In the genomic region with DNA sequence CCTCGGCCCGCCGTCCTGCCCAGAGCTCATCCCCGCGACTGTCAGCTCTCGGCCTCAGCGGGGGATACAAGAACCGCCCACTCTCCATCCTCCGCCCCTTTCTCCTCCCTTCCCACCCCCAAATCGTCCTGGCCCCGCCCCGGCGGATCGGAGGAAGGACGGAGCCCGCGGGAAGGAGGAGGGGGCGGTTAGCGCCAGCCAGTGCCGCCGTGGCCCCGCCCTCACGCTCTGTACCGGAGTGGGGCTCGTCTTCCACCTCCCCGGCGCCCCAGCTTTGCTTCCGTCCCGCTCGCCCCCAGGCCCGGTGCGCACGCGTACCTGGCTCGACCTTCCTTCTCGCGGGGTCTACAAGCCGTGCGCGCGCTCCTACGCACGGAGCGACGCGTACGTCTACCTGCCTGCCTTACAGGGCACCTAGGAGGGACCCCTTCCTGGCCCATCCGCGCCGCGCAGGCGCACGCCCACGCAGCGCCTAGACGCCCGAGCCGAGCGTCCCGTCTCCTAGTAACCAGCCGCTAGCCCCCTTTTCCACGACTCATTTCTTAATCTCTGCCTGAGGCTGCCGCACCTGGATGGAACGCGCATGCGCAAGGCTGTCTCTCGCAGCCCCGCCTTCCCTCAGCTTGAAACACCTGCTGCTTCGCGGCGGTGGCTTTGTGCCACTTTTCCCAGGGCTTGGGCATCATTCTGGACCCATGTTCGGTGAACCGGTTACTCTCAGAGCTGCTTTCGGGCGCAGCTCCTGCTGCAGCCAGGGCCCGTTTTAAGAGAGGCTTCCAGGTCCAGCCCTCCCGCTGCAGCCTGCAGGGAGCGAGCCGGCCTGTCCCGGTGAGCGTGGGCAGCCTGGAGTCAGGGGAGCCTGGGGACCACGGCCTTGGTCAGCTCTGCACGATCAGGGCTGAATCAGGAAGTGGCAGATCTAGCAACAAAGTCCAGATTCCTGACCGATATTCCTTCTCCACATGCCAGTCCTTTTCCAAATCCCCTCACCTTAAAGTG, we compare ENCODE assay signal across 1 cellular context.
TF ChIP-seq lines count a peak whose summit lies in the region.

A gene with protein sequence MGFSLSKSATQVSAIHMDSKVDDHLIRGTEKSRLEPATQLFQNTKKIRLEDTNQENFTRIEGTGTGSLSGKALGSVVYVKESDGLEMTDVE (plus strand): TSS at position 598 of the 999 bp plus-strand sequence. CDS start 8,852 bp downstream, outside the sequence.

TF ChIP-seq in HepG2, 621 proteins besides CTCF, POLR2A, EP300 and RAD21 (continued from another document and continues in another):
- TF ChIP-seq, protein P1, sequence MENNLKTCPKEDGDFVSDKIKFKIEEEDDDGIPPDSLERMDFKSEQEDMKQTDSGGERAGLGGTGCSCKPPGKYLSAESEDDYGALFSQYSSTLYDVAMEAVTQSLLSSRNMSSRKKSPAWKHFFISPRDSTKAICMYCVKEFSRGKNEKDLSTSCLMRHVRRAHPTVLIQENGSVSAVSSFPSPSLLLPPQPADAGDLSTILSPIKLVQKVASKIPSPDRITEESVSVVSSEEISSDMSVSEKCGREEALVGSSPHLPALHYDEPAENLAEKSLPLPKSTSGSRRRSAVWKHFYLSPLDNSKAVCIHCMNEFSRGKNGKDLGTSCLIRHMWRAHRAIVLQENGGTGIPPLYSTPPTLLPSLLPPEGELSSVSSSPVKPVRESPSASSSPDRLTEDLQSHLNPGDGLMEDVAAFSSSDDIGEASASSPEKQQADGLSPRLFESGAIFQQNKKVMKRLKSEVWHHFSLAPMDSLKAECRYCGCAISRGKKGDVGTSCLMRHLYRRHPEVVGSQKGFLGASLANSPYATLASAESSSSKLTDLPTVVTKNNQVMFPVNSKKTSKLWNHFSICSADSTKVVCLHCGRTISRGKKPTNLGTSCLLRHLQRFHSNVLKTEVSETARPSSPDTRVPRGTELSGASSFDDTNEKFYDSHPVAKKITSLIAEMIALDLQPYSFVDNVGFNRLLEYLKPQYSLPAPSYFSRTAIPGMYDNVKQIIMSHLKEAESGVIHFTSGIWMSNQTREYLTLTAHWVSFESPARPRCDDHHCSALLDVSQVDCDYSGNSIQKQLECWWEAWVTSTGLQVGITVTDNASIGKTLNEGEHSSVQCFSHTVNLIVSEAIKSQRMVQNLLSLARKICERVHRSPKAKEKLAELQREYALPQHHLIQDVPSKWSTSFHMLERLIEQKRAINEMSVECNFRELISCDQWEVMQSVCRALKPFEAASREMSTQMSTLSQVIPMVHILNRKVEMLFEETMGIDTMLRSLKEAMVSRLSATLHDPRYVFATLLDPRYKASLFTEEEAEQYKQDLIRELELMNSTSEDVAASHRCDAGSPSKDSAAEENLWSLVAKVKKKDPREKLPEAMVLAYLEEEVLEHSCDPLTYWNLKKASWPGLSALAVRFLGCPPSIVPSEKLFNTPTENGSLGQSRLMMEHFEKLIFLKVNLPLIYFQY (CRISPR knock-in tag; IDR thresholded peaks at IDR 0.05; ENCODE audit: borderline replicate concordance) = no peak; the same call in none of the 2 replicates
- no peak for TF ChIP-seq NCOA5 (CRISPR knock-in tag; IDR thresholded peaks at IDR 0.05)
- TF ChIP-seq, protein P2, sequence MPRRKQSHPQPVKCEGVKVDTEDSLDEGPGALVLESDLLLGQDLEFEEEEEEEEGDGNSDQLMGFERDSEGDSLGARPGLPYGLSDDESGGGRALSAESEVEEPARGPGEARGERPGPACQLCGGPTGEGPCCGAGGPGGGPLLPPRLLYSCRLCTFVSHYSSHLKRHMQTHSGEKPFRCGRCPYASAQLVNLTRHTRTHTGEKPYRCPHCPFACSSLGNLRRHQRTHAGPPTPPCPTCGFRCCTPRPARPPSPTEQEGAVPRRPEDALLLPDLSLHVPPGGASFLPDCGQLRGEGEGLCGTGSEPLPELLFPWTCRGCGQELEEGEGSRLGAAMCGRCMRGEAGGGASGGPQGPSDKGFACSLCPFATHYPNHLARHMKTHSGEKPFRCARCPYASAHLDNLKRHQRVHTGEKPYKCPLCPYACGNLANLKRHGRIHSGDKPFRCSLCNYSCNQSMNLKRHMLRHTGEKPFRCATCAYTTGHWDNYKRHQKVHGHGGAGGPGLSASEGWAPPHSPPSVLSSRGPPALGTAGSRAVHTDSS (CRISPR knock-in tag; conservative IDR thresholded peaks at IDR 0.05) = no peak
- TF ChIP-seq MTA3 (CRISPR knock-in tag; IDR thresholded peaks at IDR 0.05) = no peak
- TF ChIP-seq KDM5B (CRISPR knock-in tag; IDR thresholded peaks at IDR 0.05; ENCODE audit: borderline replicate concordance) = peak; percentile 95
- peak; percentile 5; the same call in 1 of the 2 replicates for TF ChIP-seq ARNTL (CRISPR knock-in tag; IDR thresholded peaks at IDR 0.05)
- TF ChIP-seq ZNF891 (CRISPR knock-in tag; IDR thresholded peaks at IDR 0.05) = peak; percentile 72
- TF ChIP-seq ZNF720 (CRISPR knock-in tag; IDR thresholded peaks at IDR 0.05) = no peak
- peak; percentile 69 for TF ChIP-seq ZFY (CRISPR knock-in tag; IDR thresholded peaks at IDR 0.05)
- TF ChIP-seq, protein P3, sequence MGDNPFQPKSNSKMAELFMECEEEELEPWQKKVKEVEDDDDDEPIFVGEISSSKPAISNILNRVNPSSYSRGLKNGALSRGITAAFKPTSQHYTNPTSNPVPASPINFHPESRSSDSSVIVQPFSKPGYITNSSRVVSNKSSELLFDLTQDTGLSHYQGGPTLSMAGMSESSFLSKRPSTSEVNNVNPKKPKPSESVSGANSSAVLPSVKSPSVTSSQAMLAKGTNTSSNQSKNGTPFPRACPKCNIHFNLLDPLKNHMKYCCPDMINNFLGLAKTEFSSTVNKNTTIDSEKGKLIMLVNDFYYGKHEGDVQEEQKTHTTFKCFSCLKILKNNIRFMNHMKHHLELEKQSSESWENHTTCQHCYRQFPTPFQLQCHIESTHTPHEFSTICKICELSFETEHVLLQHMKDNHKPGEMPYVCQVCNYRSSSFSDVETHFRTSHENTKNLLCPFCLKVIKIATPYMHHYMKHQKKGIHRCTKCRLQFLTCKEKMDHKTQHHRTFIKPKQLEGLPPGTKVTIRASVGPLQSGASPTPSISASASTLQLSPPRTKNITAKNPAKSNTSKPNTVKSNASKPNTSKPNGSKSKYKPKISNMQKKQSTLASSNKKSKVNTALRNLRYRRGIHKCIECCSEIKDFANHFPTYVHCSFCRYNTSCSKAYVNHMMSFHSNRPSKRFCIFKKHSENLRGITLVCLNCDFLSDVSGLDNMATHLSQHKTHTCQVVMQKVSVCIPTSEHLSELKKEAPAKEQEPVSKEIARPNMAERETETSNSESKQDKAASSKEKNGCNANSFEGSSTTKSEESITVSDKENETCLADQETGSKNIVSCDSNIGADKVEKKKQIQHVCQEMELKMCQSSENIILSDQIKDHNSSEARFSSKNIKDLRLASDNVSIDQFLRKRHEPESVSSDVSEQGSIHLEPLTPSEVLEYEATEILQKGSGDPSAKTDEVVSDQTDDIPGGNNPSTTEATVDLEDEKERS (CRISPR knock-in tag; IDR thresholded peaks at IDR 0.05) = peak; percentile 45
- peak; percentile 15; the same call in 1 of the 2 replicates for TF ChIP-seq ZNF788 (CRISPR knock-in tag; IDR thresholded peaks at IDR 0.05; ENCODE audit: borderline replicate concordance)
- TF ChIP-seq KAT8 (CRISPR knock-in tag; IDR thresholded peaks at IDR 0.05) = peak; percentile 83
- TF ChIP-seq, protein P4, sequence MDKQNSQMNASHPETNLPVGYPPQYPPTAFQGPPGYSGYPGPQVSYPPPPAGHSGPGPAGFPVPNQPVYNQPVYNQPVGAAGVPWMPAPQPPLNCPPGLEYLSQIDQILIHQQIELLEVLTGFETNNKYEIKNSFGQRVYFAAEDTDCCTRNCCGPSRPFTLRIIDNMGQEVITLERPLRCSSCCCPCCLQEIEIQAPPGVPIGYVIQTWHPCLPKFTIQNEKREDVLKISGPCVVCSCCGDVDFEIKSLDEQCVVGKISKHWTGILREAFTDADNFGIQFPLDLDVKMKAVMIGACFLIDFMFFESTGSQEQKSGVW (CRISPR knock-in tag; IDR thresholded peaks at IDR 0.05; ENCODE audit: borderline replicate concordance) = no peak
- 0 out of 2 replicates have a peak, but pooled peaks have one; percentile 4 for TF ChIP-seq PPARG (CRISPR knock-in tag; conservative IDR thresholded peaks at IDR 0.05)
- peak; percentile 94 for TF ChIP-seq ZMYM4 (CRISPR knock-in tag; IDR thresholded peaks at IDR 0.05)
- no peak for TF ChIP-seq NFE2L1 (CRISPR knock-in tag; IDR thresholded peaks at IDR 0.05; ENCODE audit: borderline replicate concordance)
- TF ChIP-seq ZNF253 (CRISPR knock-in tag; IDR thresholded peaks at IDR 0.05; ENCODE audit: borderline replicate concordance) = peak; percentile 85; the same call in 1 of the 2 replicates
- peak; percentile 66; the same call in 1 of the 2 replicates for TF ChIP-seq ZNF761 (CRISPR knock-in tag; conservative IDR thresholded peaks at IDR 0.05)
- peak; percentile 91; the same call in 1 of the 2 replicates for TF ChIP-seq KLF12 (CRISPR knock-in tag; IDR thresholded peaks at IDR 0.05; ENCODE audit: borderline replicate concordance)
- TF ChIP-seq, protein P5, sequence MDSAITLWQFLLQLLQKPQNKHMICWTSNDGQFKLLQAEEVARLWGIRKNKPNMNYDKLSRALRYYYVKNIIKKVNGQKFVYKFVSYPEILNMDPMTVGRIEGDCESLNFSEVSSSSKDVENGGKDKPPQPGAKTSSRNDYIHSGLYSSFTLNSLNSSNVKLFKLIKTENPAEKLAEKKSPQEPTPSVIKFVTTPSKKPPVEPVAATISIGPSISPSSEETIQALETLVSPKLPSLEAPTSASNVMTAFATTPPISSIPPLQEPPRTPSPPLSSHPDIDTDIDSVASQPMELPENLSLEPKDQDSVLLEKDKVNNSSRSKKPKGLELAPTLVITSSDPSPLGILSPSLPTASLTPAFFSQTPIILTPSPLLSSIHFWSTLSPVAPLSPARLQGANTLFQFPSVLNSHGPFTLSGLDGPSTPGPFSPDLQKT (CRISPR knock-in tag; IDR thresholded peaks at IDR 0.05; ENCODE audit: borderline replicate concordance) = no peak
- no peak for TF ChIP-seq ZNF878 (CRISPR knock-in tag; IDR thresholded peaks at IDR 0.05)
- TF ChIP-seq ZNF354B (CRISPR knock-in tag; IDR thresholded peaks at IDR 0.05) = no peak
- TF ChIP-seq, protein P6, sequence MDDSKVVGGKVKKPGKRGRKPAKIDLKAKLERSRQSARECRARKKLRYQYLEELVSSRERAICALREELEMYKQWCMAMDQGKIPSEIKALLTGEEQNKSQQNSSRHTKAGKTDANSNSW (CRISPR knock-in tag; IDR thresholded peaks at IDR 0.05; ENCODE audit: borderline replicate concordance) = peak; percentile 93; the same call in 1 of the 2 replicates
- TF ChIP-seq, protein P7, sequence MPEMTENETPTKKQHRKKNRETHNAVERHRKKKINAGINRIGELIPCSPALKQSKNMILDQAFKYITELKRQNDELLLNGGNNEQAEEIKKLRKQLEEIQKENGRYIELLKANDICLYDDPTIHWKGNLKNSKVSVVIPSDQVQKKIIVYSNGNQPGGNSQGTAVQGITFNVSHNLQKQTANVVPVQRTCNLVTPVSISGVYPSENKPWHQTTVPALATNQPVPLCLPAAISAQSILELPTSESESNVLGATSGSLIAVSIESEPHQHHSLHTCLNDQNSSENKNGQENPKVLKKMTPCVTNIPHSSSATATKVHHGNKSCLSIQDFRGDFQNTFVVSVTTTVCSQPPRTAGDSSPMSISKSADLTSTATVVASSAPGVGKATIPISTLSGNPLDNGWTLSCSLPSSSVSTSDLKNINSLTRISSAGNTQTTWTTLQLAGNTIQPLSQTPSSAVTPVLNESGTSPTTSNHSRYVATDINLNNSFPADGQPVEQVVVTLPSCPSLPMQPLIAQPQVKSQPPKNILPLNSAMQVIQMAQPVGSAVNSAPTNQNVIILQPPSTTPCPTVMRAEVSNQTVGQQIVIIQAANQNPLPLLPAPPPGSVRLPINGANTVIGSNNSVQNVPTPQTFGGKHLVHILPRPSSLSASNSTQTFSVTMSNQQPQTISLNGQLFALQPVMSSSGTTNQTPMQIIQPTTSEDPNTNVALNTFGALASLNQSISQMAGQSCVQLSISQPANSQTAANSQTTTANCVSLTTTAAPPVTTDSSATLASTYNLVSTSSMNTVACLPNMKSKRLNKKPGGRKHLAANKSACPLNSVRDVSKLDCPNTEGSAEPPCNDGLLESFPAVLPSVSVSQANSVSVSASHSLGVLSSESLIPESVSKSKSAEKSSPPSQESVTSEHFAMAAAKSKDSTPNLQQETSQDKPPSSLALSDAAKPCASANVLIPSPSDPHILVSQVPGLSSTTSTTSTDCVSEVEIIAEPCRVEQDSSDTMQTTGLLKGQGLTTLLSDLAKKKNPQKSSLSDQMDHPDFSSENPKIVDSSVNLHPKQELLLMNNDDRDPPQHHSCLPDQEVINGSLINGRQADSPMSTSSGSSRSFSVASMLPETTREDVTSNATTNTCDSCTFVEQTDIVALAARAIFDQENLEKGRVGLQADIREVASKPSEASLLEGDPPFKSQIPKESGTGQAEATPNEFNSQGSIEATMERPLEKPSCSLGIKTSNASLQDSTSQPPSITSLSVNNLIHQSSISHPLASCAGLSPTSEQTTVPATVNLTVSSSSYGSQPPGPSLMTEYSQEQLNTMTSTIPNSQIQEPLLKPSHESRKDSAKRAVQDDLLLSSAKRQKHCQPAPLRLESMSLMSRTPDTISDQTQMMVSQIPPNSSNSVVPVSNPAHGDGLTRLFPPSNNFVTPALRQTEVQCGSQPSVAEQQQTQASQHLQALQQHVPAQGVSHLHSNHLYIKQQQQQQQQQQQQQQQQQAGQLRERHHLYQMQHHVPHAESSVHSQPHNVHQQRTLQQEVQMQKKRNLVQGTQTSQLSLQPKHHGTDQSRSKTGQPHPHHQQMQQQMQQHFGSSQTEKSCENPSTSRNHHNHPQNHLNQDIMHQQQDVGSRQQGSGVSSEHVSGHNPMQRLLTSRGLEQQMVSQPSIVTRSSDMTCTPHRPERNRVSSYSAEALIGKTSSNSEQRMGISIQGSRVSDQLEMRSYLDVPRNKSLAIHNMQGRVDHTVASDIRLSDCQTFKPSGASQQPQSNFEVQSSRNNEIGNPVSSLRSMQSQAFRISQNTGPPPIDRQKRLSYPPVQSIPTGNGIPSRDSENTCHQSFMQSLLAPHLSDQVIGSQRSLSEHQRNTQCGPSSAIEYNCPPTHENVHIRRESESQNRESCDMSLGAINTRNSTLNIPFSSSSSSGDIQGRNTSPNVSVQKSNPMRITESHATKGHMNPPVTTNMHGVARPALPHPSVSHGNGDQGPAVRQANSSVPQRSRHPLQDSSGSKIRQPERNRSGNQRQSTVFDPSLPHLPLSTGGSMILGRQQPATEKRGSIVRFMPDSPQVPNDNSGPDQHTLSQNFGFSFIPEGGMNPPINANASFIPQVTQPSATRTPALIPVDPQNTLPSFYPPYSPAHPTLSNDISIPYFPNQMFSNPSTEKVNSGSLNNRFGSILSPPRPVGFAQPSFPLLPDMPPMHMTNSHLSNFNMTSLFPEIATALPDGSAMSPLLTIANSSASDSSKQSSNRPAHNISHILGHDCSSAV (CRISPR knock-in tag; IDR thresholded peaks at IDR 0.05; ENCODE audit: borderline replicate concordance) = peak; percentile 90; the same call in 1 of the 2 replicates
- peak; percentile 34; the same call in 1 of the 2 replicates for TF ChIP-seq RBAK (CRISPR knock-in tag; IDR thresholded peaks at IDR 0.05)
- TF ChIP-seq ZNF10 (CRISPR knock-in tag; IDR thresholded peaks at IDR 0.05; ENCODE audit: borderline replicate concordance, low read depth) = no peak
- TF ChIP-seq, protein P8, sequence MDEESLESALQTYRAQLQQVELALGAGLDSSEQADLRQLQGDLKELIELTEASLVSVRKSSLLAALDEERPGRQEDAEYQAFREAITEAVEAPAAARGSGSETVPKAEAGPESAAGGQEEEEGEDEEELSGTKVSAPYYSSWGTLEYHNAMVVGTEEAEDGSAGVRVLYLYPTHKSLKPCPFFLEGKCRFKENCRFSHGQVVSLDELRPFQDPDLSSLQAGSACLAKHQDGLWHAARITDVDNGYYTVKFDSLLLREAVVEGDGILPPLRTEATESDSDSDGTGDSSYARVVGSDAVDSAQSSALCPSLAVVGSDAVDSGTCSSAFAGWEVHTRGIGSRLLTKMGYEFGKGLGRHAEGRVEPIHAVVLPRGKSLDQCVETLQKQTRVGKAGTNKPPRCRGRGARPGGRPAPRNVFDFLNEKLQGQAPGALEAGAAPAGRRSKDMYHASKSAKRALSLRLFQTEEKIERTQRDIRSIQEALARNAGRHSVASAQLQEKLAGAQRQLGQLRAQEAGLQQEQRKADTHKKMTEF (CRISPR knock-in tag; IDR thresholded peaks at IDR 0.05) = peak; percentile 83; the same call in 1 of the 2 replicates
- TF ChIP-seq HNRNPUL1 (IDR thresholded peaks at IDR 0.05; ENCODE audit: low read depth, low read length) = no peak
- 0 out of 2 replicates have a peak, but pooled peaks have one; percentile 71 for TF ChIP-seq SMYD3 (CRISPR knock-in tag; IDR thresholded peaks at IDR 0.05)
